29 cellular contexts compared by ENCODE assay signal in genomic region chr1:151418048-151418447, GRCh38. TPM values are rescaled to one million over a fixed set of nuclear protein-coding genes. Genes with fewer than 3 reads are reported as not detected.
"Had no signal": no experiment of that assay in that cellular context is flagged by ENCODE, and none has a peak within 500 bp of the region (broad histone marks: within the 10 kb centered on the region; RNA-seq: fewer than 3 reads in every experiment).

No MANE protein-coding gene starts in this region.

- H3K4me1 Mint-ChIP-seq: activated CD4-positive, alpha-beta memory T cell treated with anti-CD3 and anti-CD28 coated beads, Interleukin-2, amount 10 ng/mL, durations not matched to agents 7 days and 5 days; activated CD4-positive, alpha-beta T cell treated with anti-CD3 and anti-CD28 coated beads, Interleukin-2, amount 10 ng/mL, durations not matched to agents 7 days and 5 days; activated T-helper 17 cell treated with anti-CD3 and anti-CD28 coated beads, Interleukin-2, amount 50 U/mL, for 72 hours; T-cell had no signal

- H3K27ac Mint-ChIP-seq: activated CD4-positive, alpha-beta memory T cell treated with anti-CD3 and anti-CD28 coated beads, Interleukin-2, amount 10 ng/mL, durations not matched to agents 7 days and 5 days; activated CD4-positive, alpha-beta T cell treated with anti-CD3 and anti-CD28 coated beads, Interleukin-2, amount 10 ng/mL, durations not matched to agents 7 days and 5 days; activated naive CD4-positive, alpha-beta T cell treated with anti-CD3 and anti-CD28 coated beads, Interleukin-2, amount 50 U/mL, for 72 hours; activated T-helper 17 cell treated with anti-CD3 and anti-CD28 coated beads, Interleukin-2, amount 50 U/mL, for 72 hours had no signal

- H3K9me3 Mint-ChIP-seq: activated CD4-positive, alpha-beta memory T cell treated with anti-CD3 and anti-CD28 coated beads, Interleukin-2, amount 10 ng/mL, durations not matched to agents 7 days and 5 days; activated CD4-positive, alpha-beta T cell treated with anti-CD3 and anti-CD28 coated beads, Interleukin-2, amount 10 ng/mL, durations not matched to agents 7 days and 5 days; activated naive CD4-positive, alpha-beta T cell treated with anti-CD3 and anti-CD28 coated beads, Interleukin-2, amount 50 U/mL, for 72 hours; activated T-helper 17 cell treated with anti-CD3 and anti-CD28 coated beads, Interleukin-2, amount 50 U/mL, for 72 hours; T-cell had no signal

- ATAC-seq: activated CD4-positive, CD25-positive, alpha-beta regulatory T cell treated with anti-CD3 and anti-CD28 coated beads, Interleukin-2, amount 50 U/mL, for 24 hours; activated naive CD4-positive, alpha-beta T cell treated with anti-CD3 and anti-CD28 coated beads, Interleukin-2, amount 50 U/mL, for 72 hours; activated T-helper 17 cell treated with anti-CD3 and anti-CD28 coated beads, Interleukin-2, amount 50 U/mL, for 72 hours; Right ventricle myocardium inferior; T-cell had no signal

- H3K4me3 ChIP-seq: adrenal gland, colonic mucosa, MG63, SK-N-MC had no signal

- H3K4me3 Mint-ChIP-seq: activated CD4-positive, alpha-beta memory T cell treated with anti-CD3 and anti-CD28 coated beads, Interleukin-2, amount 10 ng/mL, durations not matched to agents 7 days and 5 days; activated CD4-positive, alpha-beta T cell treated with anti-CD3 and anti-CD28 coated beads, Interleukin-2, amount 10 ng/mL, durations not matched to agents 7 days and 5 days; activated T-helper 17 cell treated with anti-CD3 and anti-CD28 coated beads, Interleukin-2, amount 50 U/mL, for 72 hours; T-cell had no signal

- H3K27ac ChIP-seq: adrenal gland, colonic mucosa, SK-N-MC, WERI-Rb-1 had no signal

- H3K27me3 ChIP-seq: adrenal gland, colonic mucosa, MG63 had no signal

- H3K4me1 ChIP-seq: adrenal gland, colonic mucosa had no signal

- H3K9me3 ChIP-seq: adrenal gland, colonic mucosa, MG63 had no signal

- H3K27me3 Mint-ChIP-seq: activated CD4-positive, alpha-beta memory T cell treated with anti-CD3 and anti-CD28 coated beads, Interleukin-2, amount 10 ng/mL, durations not matched to agents 7 days and 5 days; activated CD4-positive, alpha-beta T cell treated with anti-CD3 and anti-CD28 coated beads, Interleukin-2, amount 10 ng/mL, durations not matched to agents 7 days and 5 days; activated T-helper 17 cell treated with anti-CD3 and anti-CD28 coated beads, Interleukin-2, amount 50 U/mL, for 72 hours; T-cell had no signal

- DNase-seq: activated CD4-positive, alpha-beta memory T cell treated with anti-CD3 and anti-CD28 coated beads, Interleukin-2, amount 10 ng/mL, durations not matched to agents 7 days and 5 days; activated CD4-positive, alpha-beta T cell treated with anti-CD3 and anti-CD28 coated beads, Interleukin-2, amount 10 ng/mL, durations not matched to agents 7 days and 5 days; activated T-cell treated with anti-CD3 and anti-CD28 coated beads for 4 hours; adrenal gland; anterior cingulate cortex; colonic mucosa; MG63; MV-4-11; NCI-H1092 treated with DMSO at 0.1 percent for 48 hours; NCI-H1417 treated with DMSO at 0.1 percent for 48 hours; NCI-H1694; NCI-H2029; NCI-H2107; NCI-H2171 treated with DMSO at 0.1 percent for 48 hours; NCI-H345; NCI-H510A; NCI-H526 treated with DMSO at 0.1 percent for 48 hours; NCI-H82; T-cell; T-helper 2 cell; T1000; WERI-Rb-1 had no signal

RNA-seq across cellular contexts. Expression of gene SELENBP1, which starts 45.5 kb away (rescaled TPM):
- total RNA-seq: activated CD4-positive, alpha-beta memory T cell treated with anti-CD3 and anti-CD28 coated beads, Interleukin-2, amount 10 ng/mL, durations not matched to agents 7 days and 5 days; activated CD4-positive, alpha-beta T cell treated with anti-CD3 and anti-CD28 coated beads, Interleukin-2, amount 10 ng/mL, durations not matched to agents 7 days and 5 days; activated CD8-positive, alpha-beta memory T cell treated with anti-CD3 and anti-CD28 coated beads for 36 hours; activated naive CD4-positive, alpha-beta T cell treated with anti-CD3 and anti-CD28 coated beads, Interleukin-2, amount 50 U/mL, for 72 hours; activated T-helper 17 cell treated with anti-CD3 and anti-CD28 coated beads, Interleukin-2, amount 50 U/mL, for 72 hours; OCI-LY7 had no signal
